In genomic region chr16:85573696-85574641, GRCh38 we compare ENCODE assay signal across 9 cellular contexts. TPM values are rescaled to one million over a fixed set of nuclear protein-coding genes. Genes with fewer than 3 reads are reported as not detected.
A peak's percentile ranks its signal among the peaks of the same experiment; 100 is the strongest.
DNase-seq lines count a peak whose midpoint lies in the region; ATAC-seq and TF ChIP-seq lines count a peak whose summit lies in the region.
"Had no signal": no experiment of that assay in that cellular context is flagged by ENCODE, and none has a peak within 500 bp of the region (broad histone marks: within the 10 kb centered on the region; RNA-seq: fewer than 3 reads in every experiment).

No MANE protein-coding gene starts in this region.

- H3K36me3 ChIP-seq in esophagus squamous epithelium: no peaks in the 10 kb centered on the region

- intact Hi-C loops in esophagus squamous epithelium (cut with DNase I): no loop called here

- TF ChIP-seq POLR2A in esophagus squamous epithelium (IDR thresholded peaks at IDR 0.05): no peak

- no peak overlapping the region for H3K4me3 Mint-ChIP-seq in neural crest cell

- TF ChIP-seq CTCF in AG10803 (conservative IDR thresholded peaks at IDR 0.05; ENCODE audit: low read length) (no peak), esophagus squamous epithelium (IDR thresholded peaks at IDR 0.05) (no peak), neural crest cell (conservative IDR thresholded peaks at IDR 0.05) (no peak)

- peaks cover 8 to 75% (median 36%) of the 10 kb centered on the region in 3 donors for H3K4me1 ChIP-seq in esophagus squamous epithelium

- H3K27me3 ChIP-seq in esophagus squamous epithelium: no peaks in the 10 kb centered on the region

- no peaks in the 10 kb centered on the region for H3K9me3 ChIP-seq in esophagus squamous epithelium

- peak overlapping the region; percentile 35 for H3K27ac Mint-ChIP-seq in neural crest cell (ENCODE audit: unreplicated experiment)

- peaks cover 67% of the 10 kb centered on the region for H3K27me3 Mint-ChIP-seq in neural crest cell (ENCODE audit: low read depth)

- 57 to 70% methylated on average over 4 to 10 of the region's 37 CpGs for WGBS in esophagus squamous epithelium, 2 donors

- H3K27ac ChIP-seq in esophagus squamous epithelium: peak overlapping the region; percentile 24 to 71 (median 56)

- H3K36me3 Mint-ChIP-seq in neural crest cell (ENCODE audit: low read depth): no peaks in the 10 kb centered on the region

- ATAC-seq in GM21723 (IDR thresholded peaks at IDR 0.05; ENCODE audit: unreplicated experiment): no peak
- no peak for ATAC-seq in HG03045 (IDR thresholded peaks at IDR 0.05; ENCODE audit: unreplicated experiment)
- no peak for ATAC-seq in GM19395 (IDR thresholded peaks at IDR 0.05; ENCODE audit: unreplicated experiment)

- no peaks in the 10 kb centered on the region for H3K9me3 Mint-ChIP-seq in neural crest cell

- H3K4me3 ChIP-seq in AG10803 (ENCODE audit: low read length) (no peak overlapping the region), esophagus squamous epithelium (peak overlapping the region in 1 of 4 donors; percentile 39)

- DNase-seq in AG10803 (ENCODE audit: low read depth): peak; percentile 44
- DNase-seq in RPMI7951 (ENCODE audit: low read depth): peak; percentile 72
- no peak for DNase-seq in esophagus squamous epithelium (lab: John Stamatoyannopoulos, UW)
- DNase-seq in neural crest cell (ENCODE audit: low read depth, low spot score): no peak
- DNase-seq in NK-92 (lab: John Stamatoyannopoulos, UW; ENCODE audit: unreplicated experiment): no peak
- DNase-seq: T-helper 2 cell had no signal

- peaks cover 76% of the 10 kb centered on the region for H3K4me1 Mint-ChIP-seq in neural crest cell

RNA-seq across cellular contexts. Expression of gene GSE1, which starts 39.2 kb away (rescaled TPM):
- 7.0 and 10.1 TPM in 2 replicates for total RNA-seq in RPMI7951 (2014; rRNA removed; shearing (Covaris generic))
- total RNA-seq in esophagus squamous epithelium: 10 to 100 TPM; 24.6 to 33.6 (median 28.9) TPM
- 26.7 and 27.3 TPM in 2 replicates for total RNA-seq in neural crest cell

Comparison
In these comparisons a context has a peak if more than half of its experiments do, and no peak if none do; other contexts are left out.
1. DNase-seq: peak in AG10803 (single experiment) and RPMI7951 (single experiment); none in esophagus squamous epithelium (single experiment), neural crest cell (single experiment) and NK-92 (single experiment).